In the genomic region with DNA sequence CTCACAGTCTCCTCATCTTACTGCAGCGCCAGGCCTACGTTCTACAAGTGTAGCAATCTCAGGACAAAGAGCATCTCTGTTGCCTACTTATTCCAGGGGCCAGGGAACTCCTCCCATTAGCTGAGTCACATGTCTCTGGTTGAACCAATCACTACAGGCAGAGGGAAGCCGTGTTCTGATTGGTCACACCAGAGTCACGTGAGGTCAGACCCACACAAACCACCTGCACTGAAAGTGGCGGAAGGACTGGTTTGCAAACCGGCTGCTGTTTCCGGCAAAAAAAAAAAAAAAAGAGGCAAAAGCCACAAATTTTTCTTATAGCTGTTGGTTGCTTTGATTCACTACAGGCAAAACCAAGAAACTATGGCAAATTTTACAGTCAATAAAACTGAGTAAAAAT, we compare ENCODE assay signal across 12 cellular contexts. TPM values are rescaled to one million over a fixed set of nuclear protein-coding genes. Genes with fewer than 3 reads are reported as not detected.
DNase-seq lines count a peak whose midpoint lies in the region; ATAC-seq and TF ChIP-seq lines count a peak whose summit lies in the region.
"Had no signal": no experiment of that assay in that cellular context is flagged by ENCODE, and none has a peak within 500 bp of the region (broad histone marks: within the 10 kb centered on the region; RNA-seq: fewer than 3 reads in every experiment).

No MANE protein-coding gene starts in this region.

- peaks cover 3% of the 10 kb centered on the region for H3K4me1 Mint-ChIP-seq in activated naive CD8-positive, alpha-beta T cell treated with anti-CD3 and anti-CD28 coated beads, Interleukin-2, amount 50 U/mL, for 24 hours
- H3K4me1 Mint-ChIP-seq: stimulated activated memory B cell treated with anti-CD40 and anti-IgM and Interleukin-4, amounts not matched to agents 10 μg/mL and 1 μg/mL and 100 μg/mL, for 72 hours had no signal

- no peak overlapping the region for H3K27ac Mint-ChIP-seq in activated naive CD8-positive, alpha-beta T cell treated with anti-CD3 and anti-CD28 coated beads, Interleukin-2, amount 50 U/mL, for 24 hours
- H3K27ac Mint-ChIP-seq: stimulated activated memory B cell treated with anti-CD40 and anti-IgM and Interleukin-4, amounts not matched to agents 10 μg/mL and 1 μg/mL and 100 μg/mL, for 72 hours had no signal

- WGBS in psoas muscle, 3 donors: 57 to 66% (median 64%) methylated on average over 7 of the region's 7 CpGs

- H3K36me3 Mint-ChIP-seq in activated naive CD8-positive, alpha-beta T cell treated with anti-CD3 and anti-CD28 coated beads, Interleukin-2, amount 50 U/mL, for 24 hours (ENCODE audit: low read depth): no peaks in the 10 kb centered on the region
- H3K36me3 Mint-ChIP-seq: stimulated activated memory B cell treated with anti-CD40 and anti-IgM and Interleukin-4, amounts not matched to agents 10 μg/mL and 1 μg/mL and 100 μg/mL, for 72 hours had no signal

- intact Hi-C loops in psoas muscle (cut with DNase I): no loop called here

- no peak overlapping the region for H3K4me3 Mint-ChIP-seq in activated naive CD8-positive, alpha-beta T cell treated with anti-CD3 and anti-CD28 coated beads, Interleukin-2, amount 50 U/mL, for 24 hours
- H3K4me3 Mint-ChIP-seq: stimulated activated memory B cell treated with anti-CD40 and anti-IgM and Interleukin-4, amounts not matched to agents 10 μg/mL and 1 μg/mL and 100 μg/mL, for 72 hours had no signal

- peak; percentile 49 for DNase-seq in activated naive CD4-positive, alpha-beta T cell treated with Interleukin-2 at 50 U/mL for 16 hours
- DNase-seq in activated naive CD4-positive, alpha-beta T cell (lab: John Stamatoyannopoulos, UW): no peak
- DNase-seq in T-helper 1 cell: peak in 3 of 5 donors; percentile 7 to 38 (median 27)
- DNase-seq in activated naive CD8-positive, alpha-beta T cell treated with anti-CD3 and anti-CD28 coated beads, Interleukin-2, amount 50 U/mL, for 24 hours: peak; percentile 25
- DNase-seq in stimulated activated naive CD8-positive, alpha-beta T cell treated with anti-CD3 and anti-CD28 coated beads, Interleukin-15, Interleukin-2, amounts not matched to agents 100 U/mL and 50 U/mL, for 24 hours: peak; percentile 24
- no peak for DNase-seq in psoas muscle
- no peak for DNase-seq in AG08395 (ENCODE audit: low spot score)
- DNase-seq: activated gamma-delta T cell had no signal

- no peak for TF ChIP-seq CTCF in psoas muscle (IDR thresholded peaks at IDR 0.05)

- no peaks in the 10 kb centered on the region for H3K9me3 ChIP-seq in psoas muscle

- H3K27me3 ChIP-seq in psoas muscle (ENCODE audit: insufficient read depth in 3 of 3, low read length in 2 of 3): no peaks in the 10 kb centered on the region

- H3K9me3 Mint-ChIP-seq in activated naive CD8-positive, alpha-beta T cell treated with anti-CD3 and anti-CD28 coated beads, Interleukin-2, amount 50 U/mL, for 24 hours: no peaks in the 10 kb centered on the region

- H3K4me3 ChIP-seq in psoas muscle: no peak overlapping the region
- H3K4me3 ChIP-seq: SK-N-MC had no signal

- H3K27ac ChIP-seq in psoas muscle: no peak overlapping the region
- H3K27ac ChIP-seq: SK-N-MC had no signal

- no peaks in the 10 kb centered on the region for H3K4me1 ChIP-seq in psoas muscle

- peak; percentile 36 for ATAC-seq in activated naive CD8-positive, alpha-beta T cell treated with anti-CD3 and anti-CD28 coated beads, Interleukin-2, amount 50 U/mL, for 24 hours
- peak; percentile 49 for ATAC-seq in stimulated activated naive CD8-positive, alpha-beta T cell treated with anti-CD3 and anti-CD28 coated beads, Interleukin-15, Interleukin-2, amounts not matched to agents 100 U/mL and 50 U/mL, for 24 hours
- no peak for ATAC-seq in GM18519 (IDR thresholded peaks at IDR 0.05; ENCODE audit: low FRiP score, unreplicated experiment)
- ATAC-seq in psoas muscle: no peak
- ATAC-seq: sciatic nerve; stimulated activated memory B cell treated with anti-CD40 and anti-IgM and Interleukin-4, amounts not matched to agents 10 μg/mL and 1 μg/mL and 100 μg/mL, for 72 hours had no signal

- no peaks in the 10 kb centered on the region for H3K27me3 Mint-ChIP-seq in activated naive CD8-positive, alpha-beta T cell treated with anti-CD3 and anti-CD28 coated beads, Interleukin-2, amount 50 U/mL, for 24 hours
- H3K27me3 Mint-ChIP-seq: stimulated activated memory B cell treated with anti-CD40 and anti-IgM and Interleukin-4, amounts not matched to agents 10 μg/mL and 1 μg/mL and 100 μg/mL, for 72 hours had no signal

- H3K36me3 ChIP-seq in psoas muscle (ENCODE audit: insufficient read depth in 1 of 2, low read depth in 1 of 2): no peaks in the 10 kb centered on the region

RNA-seq across cellular contexts. Expression of a gene that starts 21.9 kb away (rescaled TPM):
- total RNA-seq in psoas muscle: 10 to 100 TPM; 59.7 to 76.1 (median 72.8) TPM
- 100 to 1,000 TPM in 1 of 3 donors, 10 to 100 TPM in 2; 40.7 to 166 (median 73.5) TPM for polyA plus RNA-seq in psoas muscle

Comparison
In these comparisons a context has a peak if more than half of its experiments do, and no peak if none do; other contexts are left out.
1. DNase-seq: peak in activated naive CD4-positive, alpha-beta T cell treated with Interleukin-2 at 50 U/mL for 16 hours (single experiment), T-helper 1 cell (3 of 5), activated naive CD8-positive, alpha-beta T cell treated with anti-CD3 and anti-CD28 coated beads, Interleukin-2, amount 50 U/mL, for 24 hours (single experiment) and stimulated activated naive CD8-positive, alpha-beta T cell treated with anti-CD3 and anti-CD28 coated beads, Interleukin-15, Interleukin-2, amounts not matched to agents 100 U/mL and 50 U/mL, for 24 hours (single experiment); none in activated naive CD4-positive, alpha-beta T cell (0 of 4), psoas muscle (0 of 2) and AG08395 (single experiment).
2. ATAC-seq: peak in activated naive CD8-positive, alpha-beta T cell treated with anti-CD3 and anti-CD28 coated beads, Interleukin-2, amount 50 U/mL, for 24 hours (single experiment) and stimulated activated naive CD8-positive, alpha-beta T cell treated with anti-CD3 and anti-CD28 coated beads, Interleukin-15, Interleukin-2, amounts not matched to agents 100 U/mL and 50 U/mL, for 24 hours (single experiment); none in GM18519 (single experiment) and psoas muscle (0 of 4).